Comparison of ENCODE assay signal across 12 cellular contexts in genomic region chr7:106196460-106197021, GRCh38.
"Had no signal": no experiment of that assay in that cellular context is flagged by ENCODE, and none has a peak within 500 bp of the region (broad histone marks: within the 10 kb centered on the region; RNA-seq: fewer than 3 reads in every experiment).

No MANE protein-coding gene starts in this region.

- ATAC-seq: esophagus mucosa; naive thymus-derived CD8-positive, alpha-beta T cell; stimulated activated effector memory CD8-positive, alpha-beta T cell treated with anti-CD3 and anti-CD28 coated beads, Interleukin-12 subunit alpha, Interleukin-12 subunit beta, amount 100 ng/mL, for 72 hours had no signal

- H3K4me3 Mint-ChIP-seq: activated naive CD4-positive, alpha-beta T cell treated with anti-CD3 and anti-CD28 coated beads, Interleukin-2, amount 10 ng/mL, durations not matched to agents 7 days and 5 days; immature natural killer cell; naive thymus-derived CD8-positive, alpha-beta T cell; stimulated activated effector memory CD8-positive, alpha-beta T cell treated with anti-CD3 and anti-CD28 coated beads, Interleukin-12 subunit alpha, Interleukin-12 subunit beta, amount 100 ng/mL, for 72 hours had no signal

- H3K36me3 Mint-ChIP-seq: activated naive CD4-positive, alpha-beta T cell treated with anti-CD3 and anti-CD28 coated beads, Interleukin-2, amount 10 ng/mL, durations not matched to agents 7 days and 5 days; immature natural killer cell; naive thymus-derived CD8-positive, alpha-beta T cell; stimulated activated effector memory CD8-positive, alpha-beta T cell treated with anti-CD3 and anti-CD28 coated beads, Interleukin-12 subunit alpha, Interleukin-12 subunit beta, amount 100 ng/mL, for 72 hours had no signal

- DNase-seq: activated naive CD4-positive, alpha-beta T cell treated with anti-CD3 and anti-CD28 coated beads, Interleukin-2, amount 10 ng/mL, durations not matched to agents 7 days and 5 days; dorsolateral prefrontal cortex; foreskin fibroblast; immature natural killer cell; naive thymus-derived CD8-positive, alpha-beta T cell had no signal

- H3K4me1 ChIP-seq: parathyroid adenoma had no signal

- H3K4me3 ChIP-seq: ascending aorta, dorsolateral prefrontal cortex had no signal

- H3K4me1 Mint-ChIP-seq: activated naive CD4-positive, alpha-beta T cell treated with anti-CD3 and anti-CD28 coated beads, Interleukin-2, amount 10 ng/mL, durations not matched to agents 7 days and 5 days; immature natural killer cell; naive thymus-derived CD8-positive, alpha-beta T cell; stimulated activated effector memory CD8-positive, alpha-beta T cell treated with anti-CD3 and anti-CD28 coated beads, Interleukin-12 subunit alpha, Interleukin-12 subunit beta, amount 100 ng/mL, for 72 hours had no signal

- H3K9me3 Mint-ChIP-seq: activated naive CD4-positive, alpha-beta T cell treated with anti-CD3 and anti-CD28 coated beads, Interleukin-2, amount 10 ng/mL, durations not matched to agents 7 days and 5 days; activated T-helper 2 cell treated with anti-CD3 and anti-CD28 coated beads, Interferon-gamma antibody, Interleukin-2, Interleukin-4, amounts not matched to agents 10 μg/mL and 5 μg/mL and 100 μg/mL, durations not matched to agents 14 hours and 24 hours and 36 hours; immature natural killer cell; naive thymus-derived CD8-positive, alpha-beta T cell; stimulated activated effector memory CD8-positive, alpha-beta T cell treated with anti-CD3 and anti-CD28 coated beads, Interleukin-12 subunit alpha, Interleukin-12 subunit beta, amount 100 ng/mL, for 72 hours had no signal

- H3K36me3 ChIP-seq: ascending aorta had no signal

- H3K9me3 ChIP-seq: ascending aorta had no signal

- H3K27me3 ChIP-seq: ascending aorta had no signal

- H3K27ac Mint-ChIP-seq: activated naive CD4-positive, alpha-beta T cell treated with anti-CD3 and anti-CD28 coated beads, Interleukin-2, amount 10 ng/mL, durations not matched to agents 7 days and 5 days; activated T-helper 2 cell treated with anti-CD3 and anti-CD28 coated beads, Interferon-gamma antibody, Interleukin-2, Interleukin-4, amounts not matched to agents 10 μg/mL and 5 μg/mL and 100 μg/mL, durations not matched to agents 14 hours and 24 hours and 36 hours; immature natural killer cell; naive thymus-derived CD8-positive, alpha-beta T cell; stimulated activated effector memory CD8-positive, alpha-beta T cell treated with anti-CD3 and anti-CD28 coated beads, Interleukin-12 subunit alpha, Interleukin-12 subunit beta, amount 100 ng/mL, for 72 hours had no signal

- FAIRE-seq: endometrium, urothelium cell line had no signal

- H3K27ac ChIP-seq: ascending aorta, dorsolateral prefrontal cortex, parathyroid adenoma had no signal
